Comparison of ENCODE assay signal across 8 cellular contexts in genomic region chr2:73386342-73386868, GRCh38. TPM values are rescaled to one million over a fixed set of nuclear protein-coding genes. Genes with fewer than 3 reads are reported as not detected.
DNase-seq lines count a peak whose midpoint lies in the region; ATAC-seq, FAIRE-seq and TF ChIP-seq lines count a peak whose summit lies in the region.

No MANE protein-coding gene starts in this region.

- H3K27me3 ChIP-seq in BLaER1 treated with 17β-estradiol and CSF1 and Interleukin-3, amounts not matched to agents 10 nM and 100 nM, result no peaks in the 10 kb centered on the region
- H3K27me3 ChIP-seq in K562 (ENCODE audit: control insufficient read depth in 2 of 2, insufficient read depth in 2 of 2, low read length in 2 of 2), result peaks cover 0 to 4% of the 10 kb centered on the region in 2 experiments; a peak in 1 of 5 replicates
- H3K27me3 ChIP-seq in right lobe of liver, result no peaks in the 10 kb centered on the region

- peak; percentile 16 for ATAC-seq in GM19351 (IDR thresholded peaks at IDR 0.05; ENCODE audit: unreplicated experiment)
- peak; percentile 9 for ATAC-seq in HG03575 (IDR thresholded peaks at IDR 0.05; ENCODE audit: extremely low read depth, insufficient number of reproducible peaks, low FRiP score, unreplicated experiment)
- peak; percentile 40 for ATAC-seq in K562
- ATAC-seq in right lobe of liver, result peak in 2 of 4 donors; percentile 1

- H2AFZ ChIP-seq in K562 (ENCODE audit: low read depth, low read length), result peak overlapping the region; percentile 99

- no peaks in the 10 kb centered on the region for H3K9me1 ChIP-seq in K562 (ENCODE audit: control insufficient read depth, insufficient read depth, low read length)

- peaks cover 23% of the 10 kb centered on the region for H3K4me1 Mint-ChIP-seq in type B pancreatic cell (ENCODE audit: unreplicated experiment)

- peaks cover 7% of the 10 kb centered on the region for H3K9me3 Mint-ChIP-seq in type B pancreatic cell

- TF ChIP-seq RAD21 in K562 (CRISPR knock-in tag; conservative IDR thresholded peaks at IDR 0.05 in 1 of 2, IDR thresholded peaks at IDR 0.05 in 1 of 2), result no peak; a peak in 1 of 4 replicates

- peak overlapping the region; percentile 79 to 90 (median 84) for H3K4me3 ChIP-seq in BLaER1 treated with 17β-estradiol and CSF1 and Interleukin-3, amounts not matched to agents 10 nM and 100 nM
- H3K4me3 ChIP-seq in K562, result peak overlapping the region; percentile 86
- peak overlapping the region; percentile 90 to 98 (median 93) for H3K4me3 ChIP-seq in right lobe of liver

- FAIRE-seq in K562 (lab: Jason Lieb, UNC), result no peak

- TSS peak; percentile 48 for BruUV-seq in K562 (replicated peaks; lab: Mats Ljungman, UMichigan)

- in situ Hi-C loops in K562 (cut with MboI), result no loop called here

- no peaks in the 10 kb centered on the region for H3K9me3 ChIP-seq in BLaER1 treated with 17β-estradiol and CSF1 and Interleukin-3, amounts not matched to agents 10 nM and 100 nM (replicated peaks in 1 of 11)
- H3K9me3 ChIP-seq in K562 (replicated peaks; ENCODE audit: control insufficient read depth, insufficient read depth, low read depth, low read length), result no peaks in the 10 kb centered on the region
- no peaks in the 10 kb centered on the region for H3K9me3 ChIP-seq in right lobe of liver

- CTCF ChIA-PET in K562 (lab: Yijun Ruan, JAX; ENCODE audit: low intra/inter-chr PET ratio), result no interaction called here

- peaks cover 17 to 25% (median 22%) of the 10 kb centered on the region in 10 experiments for H3K4me1 ChIP-seq in BLaER1 treated with 17β-estradiol and CSF1 and Interleukin-3, amounts not matched to agents 10 nM and 100 nM
- H3K4me1 ChIP-seq in K562 (replicated peaks in 1 of 2; ENCODE audit: control insufficient read depth in 2 of 2, insufficient read depth in 2 of 2, low read length in 2 of 2) (peaks cover 0 to 14% of the 10 kb centered on the region in 2 experiments; a peak in 3 of 5 replicates), right lobe of liver (peaks cover 0 to 11% (median 0%) of the 10 kb centered on the region in 4 donors)

- peaks cover 0 to 45% (median 3%) of the 10 kb centered on the region in 11 experiments; a peak in 8 of 22 replicates for H4K20me1 ChIP-seq in BLaER1 treated with 17β-estradiol and CSF1 and Interleukin-3, amounts not matched to agents 10 nM and 100 nM
- peaks cover 6% of the 10 kb centered on the region; the same call in 1 of the 2 replicates for H4K20me1 ChIP-seq in K562 (replicated peaks; ENCODE audit: control insufficient read depth, insufficient read depth, low read length)

- peak overlapping the region; percentile 78 to 89 (median 84) for H3K9ac ChIP-seq in BLaER1 treated with 17β-estradiol and CSF1 and Interleukin-3, amounts not matched to agents 10 nM and 100 nM
- peak overlapping the region; percentile 74 to 90 for H3K9ac ChIP-seq in K562 (ENCODE audit: insufficient read depth in 1 of 2, low read depth in 2 of 2, low read length in 2 of 2)

- peaks cover 0 to 18% (median 0%) of the 10 kb centered on the region in 11 experiments; a peak in 4 of 22 replicates for H3K36me3 ChIP-seq in BLaER1 treated with 17β-estradiol and CSF1 and Interleukin-3, amounts not matched to agents 10 nM and 100 nM
- H3K36me3 ChIP-seq in K562 (ENCODE audit: control insufficient read depth, insufficient read depth, low read length) (no peaks in the 10 kb centered on the region), right lobe of liver (no peaks in the 10 kb centered on the region)

- POLR2A ChIA-PET in K562 (lab: Yijun Ruan, JAX), result interaction anchor here (0.6 to 1.3 kb wide), 7 partner anchors 10 to 614 kb away, joined by 3 read pairs; partner anchors contain the start of gene FBXO41

- peak overlapping the region; percentile 82 to 95 (median 90) for H3K4me2 ChIP-seq in BLaER1 treated with 17β-estradiol and CSF1 and Interleukin-3, amounts not matched to agents 10 nM and 100 nM
- peak overlapping the region; percentile 93 for H3K4me2 ChIP-seq in K562 (ENCODE audit: insufficient read depth, low read length)

- peak; percentile 80 for TF ChIP-seq POLR2A in K562 (conservative IDR thresholded peaks at IDR 0.05)
- no peak for TF ChIP-seq POLR2A in right lobe of liver (IDR thresholded peaks at IDR 0.05)

- TF ChIP-seq EP300 in K562 (IDR thresholded peaks at IDR 0.05; ENCODE audit: low read length), result no peak

- peaks cover 30% of the 10 kb centered on the region for H3K27me3 Mint-ChIP-seq in type B pancreatic cell

- peak overlapping the region; percentile 88 for H3K27ac Mint-ChIP-seq in type B pancreatic cell

- peak overlapping the region; percentile 96 for H3K4me3 Mint-ChIP-seq in type B pancreatic cell

- peaks cover 27% of the 10 kb centered on the region for H3K79me2 ChIP-seq in K562 (ENCODE audit: control insufficient read depth, insufficient read depth, low read length)

- DNase-seq in K562 (ENCODE audit: extremely low read depth in 1 of 4, low spot score in 3 of 4) (no peak), right lobe of liver (no peak), type B pancreatic cell (ENCODE audit: extremely low spot score, unreplicated experiment) (no peak), cerebellar cortex (ENCODE audit: low spot score) (no peak)
- DNase-seq in activated effector memory CD4-positive, alpha-beta T cell treated with anti-CD3 and anti-CD28 coated beads, Interleukin-2, amount 50 U/mL, for 16 hours, result no peak

- no peak for TF ChIP-seq CTCF in K562 (IDR thresholded peaks at IDR 0.05 in 2 of 3, conservative IDR thresholded peaks at IDR 0.05 in 1 of 3; ENCODE audit: insufficient read depth in 2 of 3, low read depth in 1 of 3, low read length in 3 of 3)
- TF ChIP-seq CTCF in right lobe of liver (IDR thresholded peaks at IDR 0.05), result no peak
- TF ChIP-seq CTCF in type B pancreatic cell (conservative IDR thresholded peaks at IDR 0.05), result peak; percentile 6

- WGBS in K562 (ENCODE audit: insufficient coverage, low coverage, missing lambda C conversion rate), result 0% methylated on average over 19 of the region's 24 CpGs
- 1% methylated on average over 17 of the region's 24 CpGs for WGBS in right lobe of liver (ENCODE audit: insufficient coverage, low coverage, low lambda C conversion rate, missing lambda C conversion rate)

- peak overlapping the region; percentile 34 to 87 (median 80); a peak in 21 of 22 replicates for H3K27ac ChIP-seq in BLaER1 treated with 17β-estradiol and CSF1 and Interleukin-3, amounts not matched to agents 10 nM and 100 nM
- peak overlapping the region; percentile 82 for H3K27ac ChIP-seq in K562 (ENCODE audit: extremely low read depth, low read depth, low read length)
- H3K27ac ChIP-seq in right lobe of liver, result peak overlapping the region; percentile 59 to 82 (median 74)

- intact Hi-C loops in K562 (cut with micrococcal nuclease), result no loop called here
- intact Hi-C loops in right lobe of liver (cut with DNase I), result no loop called here

- H3K36me3 Mint-ChIP-seq in type B pancreatic cell, result peaks cover 12% of the 10 kb centered on the region

TF ChIP-seq in K562, 482 proteins besides CTCF, POLR2A, EP300 and RAD21 (continues in another document):
- TF ChIP-seq TCF3 (CRISPR knock-in tag; IDR thresholded peaks at IDR 0.05) (no peak), PML (IDR thresholded peaks at IDR 0.05; ENCODE audit: low read length) (peak; percentile 28; the same call in 1 of the 2 replicates), RAD51 (IDR thresholded peaks at IDR 0.05; ENCODE audit: borderline replicate concordance, low read depth) (no peak), ATF1 (CRISPR knock-in tag; IDR thresholded peaks at IDR 0.05) (no peak), ATF1 (tag; IDR thresholded peaks at IDR 0.05) (peak; percentile 8; the same call in 1 of the 2 replicates), POLR2AphosphoS5 (IDR thresholded peaks at IDR 0.05; ENCODE audit: control insufficient read depth, insufficient read depth, low read depth, low read length) (0 out of 2 replicates have a peak, but pooled peaks have one; percentile 4), ZNF347 (CRISPR knock-in tag; IDR thresholded peaks at IDR 0.05; ENCODE audit: low read depth) (no peak), PHF8 (IDR thresholded peaks at IDR 0.05; ENCODE audit: borderline replicate concordance, low read length) (peak; percentile 55; the same call in 1 of the 2 replicates), SMAD1 (IDR thresholded peaks at IDR 0.05; ENCODE audit: low read depth, low read length, partially characterized antibody) (no peak), CTBP1 (IDR thresholded peaks at IDR 0.05; ENCODE audit: borderline replicate concordance) (0 out of 2 replicates have a peak, but pooled peaks have one; percentile 7), TFAP4 (CRISPR knock-in tag; IDR thresholded peaks at IDR 0.05; ENCODE audit: borderline replicate concordance) (peak; percentile 6; the same call in 1 of the 2 replicates), HLTF (IDR thresholded peaks at IDR 0.05) (no peak)

RNA-seq across cellular contexts. Expression of gene ALMS1, which starts 0.8 kb away (rescaled TPM):
- 12.2 and 32.5 TPM in 2 replicates for total RNA-seq in K562 (2011; cell fraction: chromatin; rRNA removed; ENCODE audit: low replicate concordance)
- 7.8 and 11.6 TPM in 2 replicates for total RNA-seq in K562 (2011; cell fraction: nucleolus; rRNA removed)
- 12.4 and 12.6 TPM in 2 replicates for total RNA-seq in K562 (2011; cell fraction: nucleoplasm; rRNA removed)
- total RNA-seq in K562 (2014; rRNA removed), result 16.5 and 17.7 TPM in 2 replicates
- total RNA-seq in K562 (2014; rRNA removed; fragmentation: Illumina TruSeq; extraction: Trizol), result 17.2 and 17.7 TPM in 2 replicates
- 26.3 and 29.2 TPM in 2 replicates for total RNA-seq in K562 (2015; rRNA removed; fragmentation: Illumina TruSeq; extraction: Trizol)
- total RNA-seq in K562 (2021), result 12.5 and 15.7 TPM in 2 replicates
- polyA plus RNA-seq in K562 (2011; rRNA removed), result 8.3 and 13.8 TPM in 2 replicates
- 4.0 and 7.1 TPM in 2 replicates for polyA plus RNA-seq in K562 (2011; cell fraction: cytosol; rRNA removed)
- 8.1 and 13.6 TPM in 2 replicates for polyA plus RNA-seq in K562 (2011; cell fraction: nucleus; rRNA removed)
- 7.3 and 7.4 TPM in 2 replicates for polyA plus RNA-seq in K562 (2012)
- polyA plus RNA-seq in K562 (2014; fragmentation: Illumina TruSeq; extraction: Trizol), result 11.7 and 13.6 TPM in 2 replicates
- polyA plus RNA-seq in K562 (2014; fragmentation: Nextera tagmentation; extraction: Ambion mirVana), result 1 to 10 TPM; 1.4 to 2.2 TPM
- polyA plus RNA-seq in K562 (2014; rRNA removed), result 9.6 and 9.7 TPM in 2 replicates
- 26.2 and 37.6 TPM in 2 replicates for polyA minus RNA-seq in K562 (2011; rRNA and poly(A)+ RNA removed)
- 9.4 and 18.3 TPM in 2 replicates for polyA minus RNA-seq in K562 (2011; cell fraction: cytosol; rRNA and poly(A)+ RNA removed)
- polyA minus RNA-seq in K562 (2011; cell fraction: nucleus; rRNA and poly(A)+ RNA removed), result 23.9 and 30.6 TPM in 2 replicates
- 1 to 10 TPM; 5.0 to 9.3 (median 6.0) TPM for total RNA-seq in right lobe of liver
- total RNA-seq in type B pancreatic cell (ENCODE audit: low replicate concordance), result 14.6 and 30.4 TPM in 2 replicates
